In the genomic region with DNA sequence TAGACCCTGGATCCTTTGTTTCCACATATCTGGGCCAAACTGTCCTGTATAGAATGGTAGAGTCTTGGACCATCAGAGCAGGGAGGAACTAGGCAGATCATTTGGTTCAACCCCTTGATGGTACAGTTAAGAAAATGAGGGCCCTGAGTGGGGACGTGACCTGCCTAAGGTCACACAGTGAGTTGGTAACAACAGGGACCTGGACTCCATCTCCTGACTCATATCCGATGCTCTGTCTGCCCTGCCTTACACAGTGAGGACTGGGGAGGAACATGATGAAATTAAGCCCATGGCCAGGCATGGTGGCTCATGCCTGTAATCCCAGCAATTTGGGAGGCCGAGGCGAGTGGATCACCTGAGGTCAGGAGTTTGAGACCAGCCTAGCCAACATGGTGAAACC, we compare ENCODE assay signal across 23 cellular contexts.
"Had no signal": no experiment of that assay in that cellular context is flagged by ENCODE, and none has a peak within 500 bp of the region (broad histone marks: within the 10 kb centered on the region; RNA-seq: fewer than 3 reads in every experiment).

No MANE protein-coding gene starts in this region.

- H3K27ac ChIP-seq: ascending aorta, brain microvascular endothelial cell, gastroesophageal sphincter, thoracic aorta, uterus had no signal

- H3K27ac Mint-ChIP-seq: activated CD4-positive, alpha-beta T cell treated with anti-CD3 and anti-CD28 coated beads for 36 hours; activated naive CD4-positive, alpha-beta T cell treated with anti-CD3 and anti-CD28 coated beads, Interleukin-2, amount 10 ng/mL, durations not matched to agents 7 days and 5 days; activated naive CD8-positive, alpha-beta T cell treated with anti-CD3 and anti-CD28 coated beads, Interleukin-2, amount 10 ng/mL, durations not matched to agents 7 days and 5 days; memory B cell; stimulated activated naive CD8-positive, alpha-beta T cell treated with anti-CD3 and anti-CD28 coated beads, Interleukin-15, Interleukin-2, amounts not matched to agents 100 ng/mL and 50 ng/mL, for 24 hours had no signal

- H3K4me3 ChIP-seq: ascending aorta, gastroesophageal sphincter, spleen, thoracic aorta, uterus had no signal

- H3K4me1 ChIP-seq: ascending aorta, gastroesophageal sphincter, uterus had no signal

- H3K4me3 Mint-ChIP-seq: activated CD4-positive, alpha-beta T cell treated with anti-CD3 and anti-CD28 coated beads for 36 hours; activated naive CD4-positive, alpha-beta T cell treated with anti-CD3 and anti-CD28 coated beads, Interleukin-2, amount 10 ng/mL, durations not matched to agents 7 days and 5 days; activated naive CD8-positive, alpha-beta T cell treated with anti-CD3 and anti-CD28 coated beads, Interleukin-2, amount 10 ng/mL, durations not matched to agents 7 days and 5 days; memory B cell; neural crest cell; stimulated activated naive CD8-positive, alpha-beta T cell treated with anti-CD3 and anti-CD28 coated beads, Interleukin-15, Interleukin-2, amounts not matched to agents 100 ng/mL and 50 ng/mL, for 24 hours had no signal

- H3K36me3 ChIP-seq: ascending aorta, brain microvascular endothelial cell, gastroesophageal sphincter, spleen, thoracic aorta, uterus had no signal

- H3K9me3 Mint-ChIP-seq: activated naive CD4-positive, alpha-beta T cell treated with anti-CD3 and anti-CD28 coated beads, Interleukin-2, amount 10 ng/mL, durations not matched to agents 7 days and 5 days; activated naive CD8-positive, alpha-beta T cell treated with anti-CD3 and anti-CD28 coated beads, Interleukin-2, amount 10 ng/mL, durations not matched to agents 7 days and 5 days; neural crest cell; stimulated activated naive CD8-positive, alpha-beta T cell treated with anti-CD3 and anti-CD28 coated beads, Interleukin-15, Interleukin-2, amounts not matched to agents 100 ng/mL and 50 ng/mL, for 24 hours had no signal

- H3K9me3 ChIP-seq: ascending aorta, gastroesophageal sphincter, spleen, thoracic aorta, uterus had no signal

- ATAC-seq: activated CD4-positive, alpha-beta T cell treated with anti-CD3 and anti-CD28 coated beads for 36 hours; gastroesophageal sphincter; left colon; right cardiac atrium had no signal

- H3K36me3 Mint-ChIP-seq: activated naive CD4-positive, alpha-beta T cell treated with anti-CD3 and anti-CD28 coated beads, Interleukin-2, amount 10 ng/mL, durations not matched to agents 7 days and 5 days; activated naive CD8-positive, alpha-beta T cell treated with anti-CD3 and anti-CD28 coated beads, Interleukin-2, amount 10 ng/mL, durations not matched to agents 7 days and 5 days; memory B cell had no signal

- H3K27me3 ChIP-seq: ascending aorta, brain microvascular endothelial cell, uterus had no signal

- H3K4me1 Mint-ChIP-seq: activated CD4-positive, alpha-beta T cell treated with anti-CD3 and anti-CD28 coated beads for 36 hours; activated naive CD4-positive, alpha-beta T cell treated with anti-CD3 and anti-CD28 coated beads, Interleukin-2, amount 10 ng/mL, durations not matched to agents 7 days and 5 days; activated naive CD8-positive, alpha-beta T cell treated with anti-CD3 and anti-CD28 coated beads, Interleukin-2, amount 10 ng/mL, durations not matched to agents 7 days and 5 days; memory B cell had no signal

- DNase-seq: activated CD4-positive, alpha-beta T cell treated with anti-CD3 and anti-CD28 coated beads for 36 hours; activated CD4-positive, alpha-beta T cell treated with anti-CD3 and anti-CD28 coated beads, Interleukin-2, amount 50 U/mL, for 48 hours; activated CD4-positive, CD25-positive, alpha-beta regulatory T cell; activated effector memory CD4-positive, alpha-beta T cell treated with anti-CD3 and anti-CD28 coated beads, Interleukin-2, amount 50 U/mL, for 16 hours; activated naive CD4-positive, alpha-beta T cell treated with anti-CD3 and anti-CD28 coated beads, Interleukin-2, amount 10 ng/mL, durations not matched to agents 7 days and 5 days; activated naive CD8-positive, alpha-beta T cell treated with anti-CD3 and anti-CD28 coated beads, Interleukin-2, amount 10 ng/mL, durations not matched to agents 7 days and 5 days; brain microvascular endothelial cell; cortex of kidney; hippocampal formation; kidney; left colon; nucleus accumbens; right cardiac atrium; spleen; stimulated activated CD4-positive, alpha-beta T cell treated with anti-CD3 and anti-CD28 coated beads, Interleukin-2, amount 100 ng/mL, for 48 hours; trophoblast cell; uterus had no signal

- H3K27me3 Mint-ChIP-seq: activated CD4-positive, alpha-beta T cell treated with anti-CD3 and anti-CD28 coated beads for 36 hours; activated naive CD4-positive, alpha-beta T cell treated with anti-CD3 and anti-CD28 coated beads, Interleukin-2, amount 10 ng/mL, durations not matched to agents 7 days and 5 days; memory B cell; stimulated activated naive CD8-positive, alpha-beta T cell treated with anti-CD3 and anti-CD28 coated beads, Interleukin-15, Interleukin-2, amounts not matched to agents 100 ng/mL and 50 ng/mL, for 24 hours had no signal
